Comparison of ENCODE assay signal across 2 cellular contexts in the genomic region with DNA sequence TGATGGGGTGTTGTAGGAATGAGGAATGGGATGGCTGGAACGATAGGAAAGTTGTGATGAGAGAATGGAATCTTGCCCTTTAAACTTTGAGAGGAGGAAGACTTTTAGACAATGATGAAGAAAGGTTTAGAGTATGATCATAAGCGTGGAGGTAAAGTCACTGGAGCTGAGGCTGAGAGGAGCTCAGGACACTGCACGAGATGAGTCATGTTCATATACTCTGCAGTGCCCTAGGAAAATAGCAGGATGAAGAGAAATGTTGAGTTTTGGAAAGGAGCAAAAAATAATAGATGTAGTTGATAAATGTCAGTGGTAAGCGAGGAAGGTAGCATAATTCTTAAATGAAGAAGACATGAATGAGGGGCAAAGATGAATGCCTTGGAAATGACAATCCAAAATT.
TF ChIP-seq lines count a peak whose summit lies in the region.

No MANE protein-coding gene starts in this region.

TF ChIP-seq in SK-N-SH treated with all-trans-retinoic acid at 6 μM for 48 hours, 23 proteins besides CTCF, POLR2A, EP300 and RAD21 (continued from another document):
- TF ChIP-seq ZNF70 (CRISPR knock-in tag; IDR thresholded peaks at IDR 0.05) (no peak), CSDC2 (CRISPR knock-in tag; IDR thresholded peaks at IDR 0.05) (no peak), ZFP30 (CRISPR knock-in tag; IDR thresholded peaks at IDR 0.05) (no peak), TCF4 (CRISPR knock-in tag; IDR thresholded peaks at IDR 0.05; ENCODE audit: borderline replicate concordance) (no peak), ISL1 (CRISPR knock-in tag; IDR thresholded peaks at IDR 0.05) (no peak), ZC3H10 (CRISPR knock-in tag; IDR thresholded peaks at IDR 0.05) (no peak), TOX (CRISPR knock-in tag; IDR thresholded peaks at IDR 0.05; ENCODE audit: borderline replicate concordance) (no peak)
- TF ChIP-seq, protein P1, sequence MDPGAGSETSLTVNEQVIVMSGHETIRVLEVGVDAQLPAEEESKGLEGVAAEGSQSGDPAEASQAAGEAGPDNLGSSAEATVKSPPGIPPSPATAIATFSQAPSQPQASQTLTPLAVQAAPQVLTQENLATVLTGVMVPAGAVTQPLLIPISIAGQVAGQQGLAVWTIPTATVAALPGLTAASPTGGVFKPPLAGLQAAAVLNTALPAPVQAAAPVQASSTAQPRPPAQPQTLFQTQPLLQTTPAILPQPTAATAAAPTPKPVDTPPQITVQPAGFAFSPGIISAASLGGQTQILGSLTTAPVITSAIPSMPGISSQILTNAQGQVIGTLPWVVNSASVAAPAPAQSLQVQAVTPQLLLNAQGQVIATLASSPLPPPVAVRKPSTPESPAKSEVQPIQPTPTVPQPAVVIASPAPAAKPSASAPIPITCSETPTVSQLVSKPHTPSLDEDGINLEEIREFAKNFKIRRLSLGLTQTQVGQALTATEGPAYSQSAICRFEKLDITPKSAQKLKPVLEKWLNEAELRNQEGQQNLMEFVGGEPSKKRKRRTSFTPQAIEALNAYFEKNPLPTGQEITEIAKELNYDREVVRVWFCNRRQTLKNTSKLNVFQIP (CRISPR knock-in tag; IDR thresholded peaks at IDR 0.05; ENCODE audit: borderline replicate concordance, low read depth) = no peak

TF ChIP-seq in endothelial cell of umbilical vein, 7 proteins besides CTCF, POLR2A, EP300 and RAD21 (continued from another document):
- no peak for TF ChIP-seq JUN (IDR thresholded peaks at IDR 0.05; ENCODE audit: borderline replicate concordance, insufficient read depth, insufficient read length, low read depth)
- TF ChIP-seq, protein P2, sequence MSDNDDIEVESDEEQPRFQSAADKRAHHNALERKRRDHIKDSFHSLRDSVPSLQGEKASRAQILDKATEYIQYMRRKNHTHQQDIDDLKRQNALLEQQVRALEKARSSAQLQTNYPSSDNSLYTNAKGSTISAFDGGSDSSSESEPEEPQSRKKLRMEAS (IDR thresholded peaks at IDR 0.05; ENCODE audit: insufficient read depth, insufficient read length) = no peak
TF ChIP-seq in endothelial cell of umbilical vein: peak in this region for 1.
